In genomic region chr14:53714495-53715389, GRCh38 we compare ENCODE assay signal across 1 cellular context.
TF ChIP-seq lines count a peak whose summit lies in the region.

No MANE protein-coding gene starts in this region.

TF ChIP-seq in A549, 52 proteins besides CTCF, POLR2A, EP300 and RAD21 (continued from another document):
- TF ChIP-seq BHLHE40 (IDR thresholded peaks at IDR 0.05; ENCODE audit: low read depth, low read length), result no peak
- TF ChIP-seq, protein P1, sequence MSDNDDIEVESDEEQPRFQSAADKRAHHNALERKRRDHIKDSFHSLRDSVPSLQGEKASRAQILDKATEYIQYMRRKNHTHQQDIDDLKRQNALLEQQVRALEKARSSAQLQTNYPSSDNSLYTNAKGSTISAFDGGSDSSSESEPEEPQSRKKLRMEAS (IDR thresholded peaks at IDR 0.05), result no peak
- no peak for TF ChIP-seq NPAS2 (CRISPR knock-in tag; IDR thresholded peaks at IDR 0.05; ENCODE audit: borderline replicate concordance)
- TF ChIP-seq, protein P2, sequence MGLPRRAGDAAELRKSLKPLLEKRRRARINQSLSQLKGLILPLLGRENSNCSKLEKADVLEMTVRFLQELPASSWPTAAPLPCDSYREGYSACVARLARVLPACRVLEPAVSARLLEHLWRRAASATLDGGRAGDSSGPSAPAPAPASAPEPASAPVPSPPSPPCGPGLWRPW (IDR thresholded peaks at IDR 0.05), result no peak
- TF ChIP-seq ESRRA (IDR thresholded peaks at IDR 0.05; ENCODE audit: borderline replicate concordance, low read length), result no peak
- no peak for TF ChIP-seq SREBF2 (IDR thresholded peaks at IDR 0.05)
- no peak for TF ChIP-seq ZC3H11A (IDR thresholded peaks at IDR 0.05)
- TF ChIP-seq POLR2AphosphoS2 (conservative IDR thresholded peaks at IDR 0.05; ENCODE audit: low read length), result no peak
TF ChIP-seq in A549: peak in this region for 0.
